In genomic region chr1:24257373-24257772, GRCh38 we compare ENCODE assay signal across 19 cellular contexts.
"Had no signal": no experiment of that assay in that cellular context is flagged by ENCODE, and none has a peak within 500 bp of the region (broad histone marks: within the 10 kb centered on the region; RNA-seq: fewer than 3 reads in every experiment).

No MANE protein-coding gene starts in this region.

- H3K4me1 ChIP-seq: foreskin keratinocyte, psoas muscle, sigmoid colon, testis, tibial nerve, upper lobe of right lung had no signal

- H3K27me3 ChIP-seq: testis, tibial nerve, upper lobe of right lung had no signal

- H3K36me3 ChIP-seq: sigmoid colon, tibial nerve, upper lobe of right lung had no signal

- ATAC-seq: effector memory CD8-positive, alpha-beta T cell; foreskin keratinocyte; left colon; left ventricle myocardium superior; psoas muscle; stimulated activated naive B cell treated with anti-CD40 and anti-IgM and Interleukin-4, amounts not matched to agents 10 μg/mL and 1 μg/mL and 100 μg/mL, for 72 hours; stimulated activated naive CD8-positive, alpha-beta T cell treated with anti-CD3 and anti-CD28 coated beads, Interleukin-15, amount 100 ng/mL, for 72 hours; upper lobe of right lung had no signal

- H3K9me3 ChIP-seq: psoas muscle, testis, upper lobe of right lung had no signal

- H3K4me3 ChIP-seq: lung, psoas muscle, sigmoid colon, skin epidermis, testis, tibial nerve, upper lobe of right lung had no signal

- DNase-seq: effector memory CD8-positive, alpha-beta T cell; foreskin keratinocyte; kidney; left colon; left ventricle myocardium superior; mesendoderm; naive B cell; psoas muscle; sigmoid colon; stimulated activated CD4-positive, alpha-beta T cell treated with anti-CD3 and anti-CD28 coated beads, Interleukin-2, amount 100 ng/mL, for 24 hours; stimulated activated CD4-positive, alpha-beta T cell treated with anti-CD3 and anti-CD28 coated beads, Interleukin-4, amount 100 ng/mL, for 4 hours; stimulated activated naive B cell treated with anti-CD40 and anti-IgM and Interleukin-4, amounts not matched to agents 10 μg/mL and 1 μg/mL and 100 μg/mL, for 72 hours; stimulated activated naive CD8-positive, alpha-beta T cell treated with anti-CD3 and anti-CD28 coated beads, Interleukin-15, amount 100 ng/mL, for 72 hours; testis; upper lobe of right lung had no signal

- H3K27ac ChIP-seq: epithelial cell of prostate, foreskin keratinocyte, psoas muscle, sigmoid colon, testis, tibial nerve, upper lobe of right lung had no signal
